1 cellular context compared by ENCODE assay signal in the genomic region with DNA sequence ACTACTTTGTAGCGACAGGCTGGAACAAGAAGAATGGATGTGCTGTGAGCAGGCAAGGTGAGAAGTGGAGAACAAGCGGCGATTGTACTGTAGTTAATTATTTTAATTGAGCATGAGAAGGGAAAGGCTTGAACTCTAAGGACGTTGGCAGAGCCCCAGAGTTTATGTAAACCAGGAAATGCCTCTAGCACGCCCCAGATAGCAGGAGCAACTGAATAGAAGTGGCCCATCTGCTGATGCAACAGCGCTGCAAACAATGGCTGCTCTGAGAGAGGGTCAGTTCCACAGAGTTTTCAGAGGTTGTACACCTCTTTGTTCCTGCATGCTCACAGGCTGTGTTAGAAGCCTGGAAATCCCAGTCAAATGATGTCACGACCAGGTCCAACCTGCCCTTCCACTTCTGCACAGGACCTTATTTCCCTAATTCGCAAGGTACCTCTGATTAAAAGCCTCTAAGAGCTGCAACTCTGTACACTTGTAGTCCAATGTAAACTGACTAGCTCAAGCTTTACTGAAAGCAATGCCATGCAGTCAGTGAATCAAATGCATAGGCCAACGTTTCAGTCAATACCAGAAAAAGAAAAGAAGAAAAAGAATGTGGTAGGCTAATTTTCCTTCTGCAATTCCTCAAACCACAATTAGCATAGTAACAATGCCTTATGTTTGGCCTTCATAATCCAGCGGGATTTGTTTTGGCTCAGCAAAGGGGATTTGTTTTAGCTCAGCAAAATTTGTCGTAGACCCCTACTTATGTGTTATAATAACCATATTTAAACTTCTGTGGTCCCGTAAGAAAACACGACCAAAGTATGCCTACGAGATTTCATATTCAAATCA.
TF ChIP-seq lines count a peak whose summit lies in the region.

No MANE protein-coding gene starts in this region.

TF ChIP-seq in HepG2, 621 proteins besides CTCF, POLR2A, EP300 and RAD21 (continued from another document):
- TF ChIP-seq PAXIP1 (CRISPR knock-in tag; conservative IDR thresholded peaks at IDR 0.05) (peak; percentile 37), ELF4 (CRISPR knock-in tag; IDR thresholded peaks at IDR 0.05; ENCODE audit: borderline replicate concordance) (peak; percentile 49; the same call in 1 of the 2 replicates), RNF2 (conservative IDR thresholded peaks at IDR 0.05; ENCODE audit: low read depth) (no peak), ZMYM2 (CRISPR knock-in tag; IDR thresholded peaks at IDR 0.05) (no peak), BRF2 (CRISPR knock-in tag; IDR thresholded peaks at IDR 0.05) (no peak), ATF7-NPFF (CRISPR knock-in tag; IDR thresholded peaks at IDR 0.05; ENCODE audit: low read depth) (0 out of 2 replicates have a peak, but pooled peaks have one; percentile 45), KDM4B (CRISPR knock-in tag; IDR thresholded peaks at IDR 0.05) (peak; percentile 63; the same call in 1 of the 2 replicates), HNF1B (CRISPR knock-in tag; IDR thresholded peaks at IDR 0.05) (peak; percentile 23; the same call in 1 of the 2 replicates), ZSCAN29 (CRISPR knock-in tag; conservative IDR thresholded peaks at IDR 0.05) (no peak), CEBPB (IDR thresholded peaks at IDR 0.05; ENCODE audit: borderline replicate concordance, low read depth, low read length) (peak; percentile 94), TARDBP (CRISPR knock-in tag; IDR thresholded peaks at IDR 0.05) (peak; percentile 41; the same call in 1 of the 2 replicates), MYC (CRISPR knock-in tag; IDR thresholded peaks at IDR 0.05; ENCODE audit: borderline replicate concordance) (peak; percentile 68; the same call in 1 of the 2 replicates), RARA (CRISPR knock-in tag; IDR thresholded peaks at IDR 0.05) (peak; percentile 78), DMAP1 (CRISPR knock-in tag; IDR thresholded peaks at IDR 0.05) (peak; percentile 63; the same call in 1 of the 2 replicates), ZNF737 (CRISPR knock-in tag; IDR thresholded peaks at IDR 0.05; ENCODE audit: borderline replicate concordance) (no peak), ZNF430 (CRISPR knock-in tag; IDR thresholded peaks at IDR 0.05) (peak; percentile 82), ZMYM4 (CRISPR knock-in tag; IDR thresholded peaks at IDR 0.05) (peak; percentile 76), MXI1 (IDR thresholded peaks at IDR 0.05; ENCODE audit: borderline replicate concordance, low read depth, low read length) (peak; percentile 62; the same call in 1 of the 3 replicates), MAFK (conservative IDR thresholded peaks at IDR 0.05 in 1 of 2, IDR thresholded peaks at IDR 0.05 in 1 of 2; ENCODE audit: low read length in 2 of 2) (0 out of 4 replicates have a peak, but pooled peaks of 1 of the 2 experiments have one; percentile 15), ZBTB20 (CRISPR knock-in tag; IDR thresholded peaks at IDR 0.05; ENCODE audit: borderline replicate concordance, low read depth) (peak; percentile 66; the same call in 1 of the 2 replicates), TBX2 (CRISPR knock-in tag; IDR thresholded peaks at IDR 0.05; ENCODE audit: borderline replicate concordance) (peak; percentile 94), STAT6 (CRISPR knock-in tag; IDR thresholded peaks at IDR 0.05; ENCODE audit: borderline replicate concordance) (no peak)
- TF ChIP-seq, protein P1, sequence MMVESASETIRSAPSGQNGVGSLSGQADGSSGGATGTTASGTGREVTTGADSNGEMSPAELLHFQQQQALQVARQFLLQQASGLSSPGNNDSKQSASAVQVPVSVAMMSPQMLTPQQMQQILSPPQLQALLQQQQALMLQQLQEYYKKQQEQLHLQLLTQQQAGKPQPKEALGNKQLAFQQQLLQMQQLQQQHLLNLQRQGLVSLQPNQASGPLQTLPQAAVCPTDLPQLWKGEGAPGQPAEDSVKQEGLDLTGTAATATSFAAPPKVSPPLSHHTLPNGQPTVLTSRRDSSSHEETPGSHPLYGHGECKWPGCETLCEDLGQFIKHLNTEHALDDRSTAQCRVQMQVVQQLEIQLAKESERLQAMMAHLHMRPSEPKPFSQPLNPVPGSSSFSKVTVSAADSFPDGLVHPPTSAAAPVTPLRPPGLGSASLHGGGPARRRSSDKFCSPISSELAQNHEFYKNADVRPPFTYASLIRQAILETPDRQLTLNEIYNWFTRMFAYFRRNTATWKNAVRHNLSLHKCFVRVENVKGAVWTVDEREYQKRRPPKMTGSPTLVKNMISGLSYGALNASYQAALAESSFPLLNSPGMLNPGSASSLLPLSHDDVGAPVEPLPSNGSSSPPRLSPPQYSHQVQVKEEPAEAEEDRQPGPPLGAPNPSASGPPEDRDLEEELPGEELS (CRISPR knock-in tag; IDR thresholded peaks at IDR 0.05): peak; percentile 79
- TF ChIP-seq, protein P2, sequence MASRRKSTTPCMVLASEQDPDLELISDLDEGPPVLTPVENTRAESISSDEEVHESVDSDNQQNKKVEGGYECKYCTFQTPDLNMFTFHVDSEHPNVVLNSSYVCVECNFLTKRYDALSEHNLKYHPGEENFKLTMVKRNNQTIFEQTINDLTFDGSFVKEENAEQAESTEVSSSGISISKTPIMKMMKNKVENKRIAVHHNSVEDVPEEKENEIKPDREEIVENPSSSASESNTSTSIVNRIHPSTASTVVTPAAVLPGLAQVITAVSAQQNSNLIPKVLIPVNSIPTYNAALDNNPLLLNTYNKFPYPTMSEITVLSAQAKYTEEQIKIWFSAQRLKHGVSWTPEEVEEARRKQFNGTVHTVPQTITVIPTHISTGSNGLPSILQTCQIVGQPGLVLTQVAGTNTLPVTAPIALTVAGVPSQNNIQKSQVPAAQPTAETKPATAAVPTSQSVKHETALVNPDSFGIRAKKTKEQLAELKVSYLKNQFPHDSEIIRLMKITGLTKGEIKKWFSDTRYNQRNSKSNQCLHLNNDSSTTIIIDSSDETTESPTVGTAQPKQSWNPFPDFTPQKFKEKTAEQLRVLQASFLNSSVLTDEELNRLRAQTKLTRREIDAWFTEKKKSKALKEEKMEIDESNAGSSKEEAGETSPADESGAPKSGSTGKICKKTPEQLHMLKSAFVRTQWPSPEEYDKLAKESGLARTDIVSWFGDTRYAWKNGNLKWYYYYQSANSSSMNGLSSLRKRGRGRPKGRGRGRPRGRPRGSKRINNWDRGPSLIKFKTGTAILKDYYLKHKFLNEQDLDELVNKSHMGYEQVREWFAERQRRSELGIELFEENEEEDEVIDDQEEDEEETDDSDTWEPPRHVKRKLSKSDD (CRISPR knock-in tag; IDR thresholded peaks at IDR 0.05; ENCODE audit: low read depth): no peak
- TF ChIP-seq, protein P3, sequence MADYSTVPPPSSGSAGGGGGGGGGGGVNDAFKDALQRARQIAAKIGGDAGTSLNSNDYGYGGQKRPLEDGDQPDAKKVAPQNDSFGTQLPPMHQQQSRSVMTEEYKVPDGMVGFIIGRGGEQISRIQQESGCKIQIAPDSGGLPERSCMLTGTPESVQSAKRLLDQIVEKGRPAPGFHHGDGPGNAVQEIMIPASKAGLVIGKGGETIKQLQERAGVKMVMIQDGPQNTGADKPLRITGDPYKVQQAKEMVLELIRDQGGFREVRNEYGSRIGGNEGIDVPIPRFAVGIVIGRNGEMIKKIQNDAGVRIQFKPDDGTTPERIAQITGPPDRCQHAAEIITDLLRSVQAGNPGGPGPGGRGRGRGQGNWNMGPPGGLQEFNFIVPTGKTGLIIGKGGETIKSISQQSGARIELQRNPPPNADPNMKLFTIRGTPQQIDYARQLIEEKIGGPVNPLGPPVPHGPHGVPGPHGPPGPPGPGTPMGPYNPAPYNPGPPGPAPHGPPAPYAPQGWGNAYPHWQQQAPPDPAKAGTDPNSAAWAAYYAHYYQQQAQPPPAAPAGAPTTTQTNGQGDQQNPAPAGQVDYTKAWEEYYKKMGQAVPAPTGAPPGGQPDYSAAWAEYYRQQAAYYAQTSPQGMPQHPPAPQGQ (CRISPR knock-in tag; IDR thresholded peaks at IDR 0.05; ENCODE audit: borderline replicate concordance): no peak; the same call in 1 of the 2 replicates
